ENCODE assay signal across 10 cellular contexts in the genomic region with DNA sequence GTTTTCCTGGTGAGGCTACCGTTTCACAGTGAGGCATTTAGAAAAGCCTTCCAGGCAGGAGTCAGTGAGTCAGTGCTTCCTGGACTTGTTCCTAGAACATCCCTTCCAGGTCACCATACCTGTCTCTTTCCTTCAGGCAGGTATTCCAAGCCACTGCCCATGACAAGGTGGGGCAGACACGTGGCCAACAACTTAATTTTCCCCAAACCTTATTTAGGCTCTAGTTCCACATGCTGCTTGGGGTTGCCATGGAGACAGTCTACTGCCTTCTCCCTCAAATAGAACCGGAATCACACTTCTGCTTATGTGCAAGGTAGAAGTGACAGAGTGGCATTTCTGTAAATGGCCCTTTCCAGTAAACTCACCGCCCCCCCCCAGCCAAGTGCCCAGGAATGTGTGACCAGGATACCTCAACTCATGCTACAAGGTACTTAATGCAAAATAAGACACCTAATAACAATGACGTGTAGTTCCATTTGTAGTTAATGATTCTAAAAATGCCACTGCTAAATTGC.
A peak's percentile ranks its signal among the peaks of the same experiment; 100 is the strongest.
DNase-seq lines count a peak whose midpoint lies in the region; ATAC-seq and TF ChIP-seq lines count a peak whose summit lies in the region.
"Had no signal": no experiment of that assay in that cellular context is flagged by ENCODE, and none has a peak within 500 bp of the region (broad histone marks: within the 10 kb centered on the region; RNA-seq: fewer than 3 reads in every experiment).

No MANE protein-coding gene starts in this region.

- H3K27ac ChIP-seq in Peyer's patch, result no peak overlapping the region
- no peak overlapping the region for H3K27ac ChIP-seq in prostate gland
- H3K27ac ChIP-seq: 22Rv1, KMS-11 had no signal

- intact Hi-C loops in prostate gland (cut with DNase I), result no loop called here

- peak; percentile 58 for DNase-seq in DMS 273 (lab: John Stamatoyannopoulos, UW; ENCODE audit: unreplicated experiment)
- no peak for DNase-seq in DMS 273 treated with DMSO at 0.1 percent for 48 hours (lab: John Stamatoyannopoulos, UW)
- DNase-seq in Peyer's patch, result peak in 2 of 3 donors; percentile 49 to 50
- peak; percentile 40 for DNase-seq in prostate gland (ENCODE audit: low spot score)
- DNase-seq in AG08395 (ENCODE audit: low spot score), result no peak
- no peak for DNase-seq in BE2C
- no peak for DNase-seq in NCI-H2107 treated with DMSO at 0.1 percent for 48 hours (lab: John Stamatoyannopoulos, UW; ENCODE audit: unreplicated experiment)

- H3K36me3 ChIP-seq in Peyer's patch (no peaks in the 10 kb centered on the region), prostate gland (no peaks in the 10 kb centered on the region), BE2C (peaks cover 7% of the 10 kb centered on the region; the same call in 1 of the 2 replicates)

- H3K4me1 ChIP-seq in Peyer's patch (peaks cover 0 to 13% (median 0%) of the 10 kb centered on the region in 4 donors), prostate gland (replicated peaks) (no peaks in the 10 kb centered on the region), BE2C (no peaks in the 10 kb centered on the region)

- TF ChIP-seq CTCF in Peyer's patch (IDR thresholded peaks at IDR 0.05) (no peak), prostate gland (IDR thresholded peaks at IDR 0.05) (no peak), BE2C (IDR thresholded peaks at IDR 0.05; ENCODE audit: low read depth, low read length) (no peak)

- WGBS in prostate gland, result 51% methylated on average over 5 of the region's 5 CpGs

- H3K9me3 ChIP-seq in Peyer's patch, result no peaks in the 10 kb centered on the region
- H3K9me3 ChIP-seq in prostate gland, result no peaks in the 10 kb centered on the region
- no peaks in the 10 kb centered on the region for H3K9me3 ChIP-seq in BE2C

- ATAC-seq in HG03060 (IDR thresholded peaks at IDR 0.05; ENCODE audit: low read depth, unreplicated experiment), result peak; percentile 60

- no peaks in the 10 kb centered on the region for H3K27me3 ChIP-seq in Peyer's patch
- no peaks in the 10 kb centered on the region for H3K27me3 ChIP-seq in prostate gland (replicated peaks; ENCODE audit: insufficient read depth)
- no peaks in the 10 kb centered on the region for H3K27me3 ChIP-seq in BE2C

- TF ChIP-seq POLR2A in Peyer's patch (IDR thresholded peaks at IDR 0.05) (no peak), prostate gland (IDR thresholded peaks at IDR 0.05) (no peak)

- no peak overlapping the region for H3K4me3 ChIP-seq in Peyer's patch
- H3K4me3 ChIP-seq in prostate gland, result no peak overlapping the region
- no peak overlapping the region for H3K4me3 ChIP-seq in BE2C (ENCODE audit: low read depth, low read length)

Comparison
In these comparisons a context has a peak if more than half of its experiments do, and no peak if none do; other contexts are left out.
1. DNase-seq: peak in DMS 273 (single experiment), Peyer's patch (2 of 3) and prostate gland (single experiment); none in DMS 273 treated with DMSO at 0.1 percent for 48 hours (single experiment), AG08395 (single experiment), BE2C (single experiment) and NCI-H2107 treated with DMSO at 0.1 percent for 48 hours (single experiment).